8 cellular contexts compared by ENCODE assay signal in the genomic region with DNA sequence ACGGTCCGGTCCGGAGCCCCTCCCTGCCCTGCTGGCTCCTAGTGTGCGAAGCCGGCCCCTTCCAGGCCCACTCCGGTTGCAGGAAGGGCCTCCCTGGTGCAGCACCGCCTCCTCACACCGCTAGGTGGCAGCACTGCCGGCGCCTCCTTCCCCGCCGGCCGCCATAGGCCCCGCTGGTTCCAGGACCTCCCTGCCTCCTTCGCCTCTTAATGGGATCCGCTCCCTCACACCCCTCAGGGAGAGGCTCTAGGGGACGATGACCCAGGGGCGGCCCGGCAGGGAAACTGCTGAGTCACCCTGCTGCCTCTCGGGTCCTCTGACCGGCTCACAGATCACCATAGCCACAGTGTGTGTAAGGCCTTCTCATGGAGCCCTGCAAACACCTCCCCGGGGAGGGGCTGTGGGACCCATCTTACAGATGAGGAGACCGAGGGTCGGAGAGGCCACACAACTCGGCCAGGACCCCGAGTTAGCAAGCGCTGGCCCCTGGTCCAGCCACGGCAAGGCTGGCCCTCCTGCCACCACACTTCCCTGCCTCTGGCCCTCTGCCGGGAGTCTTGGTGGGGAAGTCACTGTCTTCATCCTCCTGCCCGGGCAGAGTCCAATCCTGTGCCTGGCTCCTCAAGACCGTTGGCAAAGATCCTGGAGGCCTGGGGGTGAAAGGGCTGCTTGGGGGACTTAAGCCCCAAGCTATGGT. TPM values are rescaled to one million over a fixed set of nuclear protein-coding genes. Genes with fewer than 3 reads are reported as not detected.
DNase-seq lines count a peak whose midpoint lies in the region; ATAC-seq and TF ChIP-seq lines count a peak whose summit lies in the region.

No MANE protein-coding gene starts in this region.

- intact Hi-C loops in CD14-positive monocyte (cut with micrococcal nuclease) (loop anchor here in 1 of 2 donors (5.0 kb wide), 1 partner anchor 1325 kb away; no protein-coding TSS in a partner anchor), Right ventricle myocardium superior (cut with DNase I) (no loop called here)

- no peaks in the 10 kb centered on the region for H3K4me1 Mint-ChIP-seq in CD14-positive monocyte

- TF ChIP-seq CTCF in CD14-positive monocyte (IDR thresholded peaks at IDR 0.05): peak; percentile 100
- TF ChIP-seq CTCF in retinal pigment epithelial cell (conservative IDR thresholded peaks at IDR 0.05; ENCODE audit: low read depth, low read length): peak; percentile 89

- ATAC-seq in Right ventricle myocardium superior (ENCODE audit: poor library complexity) (peak; percentile 81), GM18873 (IDR thresholded peaks at IDR 0.05; ENCODE audit: low FRiP score, unreplicated experiment) (no peak)

- H3K36me3 ChIP-seq in H7 (replicated peaks; ENCODE audit: control insufficient read depth, insufficient read depth, low read length): no peaks in the 10 kb centered on the region

- H3K27me3 Mint-ChIP-seq in CD14-positive monocyte (ENCODE audit: low read depth in 3 of 3): peaks cover 36 to 50% (median 38%) of the 10 kb centered on the region in 3 donors

- H3K27ac Mint-ChIP-seq in CD14-positive monocyte: no peak overlapping the region

- peaks cover 0 to 6% (median 0%) of the 10 kb centered on the region in 7 donors for H3K9me3 Mint-ChIP-seq in CD14-positive monocyte

- H3K4me3 ChIP-seq in H7 (ENCODE audit: insufficient read depth, low read depth, low read length) (no peak overlapping the region), retinal pigment epithelial cell (ENCODE audit: low read length) (no peak overlapping the region)

- DNase-seq in CD14-positive monocyte (ENCODE audit: low spot score): no peak
- DNase-seq in H7: peak; percentile 95
- DNase-seq in SHP77 (lab: John Stamatoyannopoulos, UW): peak; percentile 22 to 38
- peak; percentile 25 for DNase-seq in activated gamma-delta T cell treated with anti-CD3 and anti-CD28 coated beads, Interleukin-2, amount 50 U/mL, for 16 hours (ENCODE audit: low read depth)
- peak; percentile 68 for DNase-seq in Right ventricle myocardium superior
- no peak for DNase-seq in retinal pigment epithelial cell (ENCODE audit: low read depth)
- no peak for DNase-seq in NOMO-1 (lab: John Stamatoyannopoulos, UW; ENCODE audit: unreplicated experiment in 2 of 2)

- peaks cover 47% of the 10 kb centered on the region for H3K27me3 ChIP-seq in H7 (ENCODE audit: control insufficient read depth, insufficient read depth, low read length)

- peak overlapping the region in 1 of 2 donors; percentile 74 for H3K4me3 Mint-ChIP-seq in CD14-positive monocyte

- H3K36me3 Mint-ChIP-seq in CD14-positive monocyte: no peaks in the 10 kb centered on the region

RNA-seq across cellular contexts. Expression of gene AJAP1, which starts 1.6 kb away (rescaled TPM):
- polyA plus RNA-seq in CD14-positive monocyte: not detected
- total RNA-seq in H7 (2014; rRNA removed; shearing (Covaris generic)): 13.2 and 15.1 TPM in 2 replicates
- 0.05 TPM for total RNA-seq in Right ventricle myocardium superior

Comparison
In these comparisons a context has a peak if more than half of its experiments do, and no peak if none do; other contexts are left out.
1. DNase-seq: peak in H7 (single experiment), SHP77 (2 of 2), activated gamma-delta T cell treated with anti-CD3 and anti-CD28 coated beads, Interleukin-2, amount 50 U/mL, for 16 hours (single experiment) and Right ventricle myocardium superior (single experiment); none in CD14-positive monocyte (single experiment), retinal pigment epithelial cell (single experiment) and NOMO-1 (0 of 2).
2. RNA of gene AJAP1, which starts 1.6 kb away (total RNA-seq): 13.2 to 15.1 TPM in H7; 0.05 TPM in Right ventricle myocardium superior (single experiment); every median in the first group is over 10 times any median in the second.